8 cellular contexts compared by ENCODE assay signal in genomic region chr19:2055871-2056809, GRCh38. TPM values are rescaled to one million over a fixed set of nuclear protein-coding genes. Genes with fewer than 3 reads are reported as not detected.
DNase-seq lines count a peak whose midpoint lies in the region; ATAC-seq and TF ChIP-seq lines count a peak whose summit lies in the region.

No MANE protein-coding gene starts in this region.

- DNase-seq in COR-L47 (lab: John Stamatoyannopoulos, UW), result peak; percentile 25
- peak; percentile 39 for DNase-seq in KBM-7
- no peak for DNase-seq in activated T-helper 2 cell treated with anti-CD3 and anti-CD28 coated beads, Interferon-gamma antibody, Interleukin-2, Interleukin-4, amounts not matched to agents 10 μg/mL and 5 μg/mL and 100 μg/mL, durations not matched to agents 14 hours and 24 hours and 36 hours (ENCODE audit: low spot score)
- DNase-seq in left ventricle myocardium inferior, result peak; percentile 71
- no peak for DNase-seq in cerebellar nuclear complex (lab: John Stamatoyannopoulos, UW)
- DNase-seq in stimulated activated CD4-positive, alpha-beta T cell treated with anti-CD3 and anti-CD28 coated beads, Interleukin-2, amount 100 ng/mL, for 48 hours, result no peak

- intact Hi-C loops in activated T-helper 2 cell treated with anti-CD3 and anti-CD28 coated beads, Interferon-gamma antibody, Interleukin-2, Interleukin-4, amounts not matched to agents 10 μg/mL and 5 μg/mL and 100 μg/mL, durations not matched to agents 14 hours and 24 hours and 36 hours (cut with micrococcal nuclease), result no loop called here
- intact Hi-C loops in left ventricle myocardium inferior (cut with micrococcal nuclease), result no loop called here

- H3K27ac Mint-ChIP-seq in activated T-helper 2 cell treated with anti-CD3 and anti-CD28 coated beads, Interferon-gamma antibody, Interleukin-2, Interleukin-4, amounts not matched to agents 10 μg/mL and 5 μg/mL and 100 μg/mL, durations not matched to agents 14 hours and 24 hours and 36 hours, result peak overlapping the region; percentile 89
- H3K27ac Mint-ChIP-seq in stimulated activated memory B cell treated with anti-CD40 and anti-IgM and Interleukin-4, amounts not matched to agents 10 μg/mL and 1 μg/mL and 100 μg/mL, for 72 hours, result peak overlapping the region; percentile 96

- H3K4me1 ChIP-seq in left ventricle myocardium inferior, result peaks cover 90% of the 10 kb centered on the region

- H3K27me3 ChIP-seq in left ventricle myocardium inferior (ENCODE audit: low read depth), result no peaks in the 10 kb centered on the region

- no peaks in the 10 kb centered on the region for H3K36me3 ChIP-seq in left ventricle myocardium inferior

- TF ChIP-seq CTCF in left ventricle myocardium inferior (IDR thresholded peaks at IDR 0.05; ENCODE audit: borderline replicate concordance), result no peak

- no peaks in the 10 kb centered on the region for H3K36me3 Mint-ChIP-seq in activated T-helper 2 cell treated with anti-CD3 and anti-CD28 coated beads, Interferon-gamma antibody, Interleukin-2, Interleukin-4, amounts not matched to agents 10 μg/mL and 5 μg/mL and 100 μg/mL, durations not matched to agents 14 hours and 24 hours and 36 hours (ENCODE audit: low read depth)
- no peaks in the 10 kb centered on the region for H3K36me3 Mint-ChIP-seq in stimulated activated memory B cell treated with anti-CD40 and anti-IgM and Interleukin-4, amounts not matched to agents 10 μg/mL and 1 μg/mL and 100 μg/mL, for 72 hours

- in situ Hi-C loops in KBM-7 (cut with MboI; ENCODE audit: low pct_unique_long_range_greater_than_20kb, low sequenced_read_pairs), result no loop called here

- H3K4me3 ChIP-seq in left ventricle myocardium inferior, result peak overlapping the region; percentile 62

- H3K27me3 Mint-ChIP-seq in activated T-helper 2 cell treated with anti-CD3 and anti-CD28 coated beads, Interferon-gamma antibody, Interleukin-2, Interleukin-4, amounts not matched to agents 10 μg/mL and 5 μg/mL and 100 μg/mL, durations not matched to agents 14 hours and 24 hours and 36 hours (ENCODE audit: low read depth), result no peaks in the 10 kb centered on the region
- no peaks in the 10 kb centered on the region for H3K27me3 Mint-ChIP-seq in stimulated activated memory B cell treated with anti-CD40 and anti-IgM and Interleukin-4, amounts not matched to agents 10 μg/mL and 1 μg/mL and 100 μg/mL, for 72 hours

- H3K9me3 Mint-ChIP-seq in activated T-helper 2 cell treated with anti-CD3 and anti-CD28 coated beads, Interferon-gamma antibody, Interleukin-2, Interleukin-4, amounts not matched to agents 10 μg/mL and 5 μg/mL and 100 μg/mL, durations not matched to agents 14 hours and 24 hours and 36 hours, result no peaks in the 10 kb centered on the region
- H3K9me3 Mint-ChIP-seq in stimulated activated memory B cell treated with anti-CD40 and anti-IgM and Interleukin-4, amounts not matched to agents 10 μg/mL and 1 μg/mL and 100 μg/mL, for 72 hours, result no peaks in the 10 kb centered on the region

- ATAC-seq in stimulated activated memory B cell treated with anti-CD40 and anti-IgM and Interleukin-4, amounts not matched to agents 10 μg/mL and 1 μg/mL and 100 μg/mL, for 72 hours, result no peak
- ATAC-seq in HG02938 (IDR thresholded peaks at IDR 0.05; ENCODE audit: unreplicated experiment), result no peak

- H3K27ac ChIP-seq in left ventricle myocardium inferior (replicated peaks), result peak overlapping the region; percentile 100

- H3K9me3 ChIP-seq in left ventricle myocardium inferior (replicated peaks), result no peaks in the 10 kb centered on the region

- peaks cover 36% of the 10 kb centered on the region for H3K4me1 Mint-ChIP-seq in activated T-helper 2 cell treated with anti-CD3 and anti-CD28 coated beads, Interferon-gamma antibody, Interleukin-2, Interleukin-4, amounts not matched to agents 10 μg/mL and 5 μg/mL and 100 μg/mL, durations not matched to agents 14 hours and 24 hours and 36 hours (ENCODE audit: low read depth)
- H3K4me1 Mint-ChIP-seq in stimulated activated memory B cell treated with anti-CD40 and anti-IgM and Interleukin-4, amounts not matched to agents 10 μg/mL and 1 μg/mL and 100 μg/mL, for 72 hours, result peaks cover 78% of the 10 kb centered on the region

- peak overlapping the region; percentile 75 for H3K4me3 Mint-ChIP-seq in activated T-helper 2 cell treated with anti-CD3 and anti-CD28 coated beads, Interferon-gamma antibody, Interleukin-2, Interleukin-4, amounts not matched to agents 10 μg/mL and 5 μg/mL and 100 μg/mL, durations not matched to agents 14 hours and 24 hours and 36 hours (ENCODE audit: low read depth)
- peak overlapping the region; percentile 71 for H3K4me3 Mint-ChIP-seq in stimulated activated memory B cell treated with anti-CD40 and anti-IgM and Interleukin-4, amounts not matched to agents 10 μg/mL and 1 μg/mL and 100 μg/mL, for 72 hours

RNA-seq across cellular contexts. Expression of gene MKNK2, which starts 5.1 kb away (rescaled TPM):
- 161 and 176 TPM in 2 replicates for total RNA-seq in activated T-helper 2 cell treated with anti-CD3 and anti-CD28 coated beads, Interferon-gamma antibody, Interleukin-2, Interleukin-4, amounts not matched to agents 10 μg/mL and 5 μg/mL and 100 μg/mL, durations not matched to agents 14 hours and 24 hours and 36 hours
- total RNA-seq in left ventricle myocardium inferior, result 200 TPM

RNA-seq across cellular contexts. Expression of gene MOB3A, which starts 40.0 kb away (rescaled TPM):
- total RNA-seq in activated T-helper 2 cell treated with anti-CD3 and anti-CD28 coated beads, Interferon-gamma antibody, Interleukin-2, Interleukin-4, amounts not matched to agents 10 μg/mL and 5 μg/mL and 100 μg/mL, durations not matched to agents 14 hours and 24 hours and 36 hours, result 175 and 181 TPM in 2 replicates
- 16.1 TPM for total RNA-seq in left ventricle myocardium inferior

RNA-seq across cellular contexts. Expression of gene IZUMO4, which starts 40.6 kb away (rescaled TPM):
- 7.6 and 9.5 TPM in 2 replicates for total RNA-seq in activated T-helper 2 cell treated with anti-CD3 and anti-CD28 coated beads, Interferon-gamma antibody, Interleukin-2, Interleukin-4, amounts not matched to agents 10 μg/mL and 5 μg/mL and 100 μg/mL, durations not matched to agents 14 hours and 24 hours and 36 hours
- total RNA-seq in left ventricle myocardium inferior, result 2.8 TPM

RNA-seq across cellular contexts. Expression of gene BTBD2, which starts 40.6 kb away (rescaled TPM):
- 41.3 and 47.0 TPM in 2 replicates for total RNA-seq in activated T-helper 2 cell treated with anti-CD3 and anti-CD28 coated beads, Interferon-gamma antibody, Interleukin-2, Interleukin-4, amounts not matched to agents 10 μg/mL and 5 μg/mL and 100 μg/mL, durations not matched to agents 14 hours and 24 hours and 36 hours
- 53.4 TPM for total RNA-seq in left ventricle myocardium inferior

Comparison
In these comparisons a context has a peak if more than half of its experiments do, and no peak if none do; other contexts are left out.
1. DNase-seq: peak in COR-L47 (single experiment), KBM-7 (single experiment) and left ventricle myocardium inferior (single experiment); none in activated T-helper 2 cell treated with anti-CD3 and anti-CD28 coated beads, Interferon-gamma antibody, Interleukin-2, Interleukin-4, amounts not matched to agents 10 μg/mL and 5 μg/mL and 100 μg/mL, durations not matched to agents 14 hours and 24 hours and 36 hours (single experiment), cerebellar nuclear complex (0 of 2) and stimulated activated CD4-positive, alpha-beta T cell treated with anti-CD3 and anti-CD28 coated beads, Interleukin-2, amount 100 ng/mL, for 48 hours (0 of 2).
2. RNA of gene MOB3A, which starts 40.0 kb away (total RNA-seq): 175 to 181 TPM in activated T-helper 2 cell treated with anti-CD3 and anti-CD28 coated beads, Interferon-gamma antibody, Interleukin-2, Interleukin-4, amounts not matched to agents 10 μg/mL and 5 μg/mL and 100 μg/mL, durations not matched to agents 14 hours and 24 hours and 36 hours; 16.1 TPM in left ventricle myocardium inferior (single experiment); every median in the first group is over 10 times any median in the second.